ENCODE assay signal across 1 cellular context in genomic region chr15:68817304-68818087, GRCh38.
TF ChIP-seq lines count a peak whose summit lies in the region.

No MANE protein-coding gene starts in this region.

TF ChIP-seq in K562, 482 proteins besides CTCF, POLR2A, EP300 and RAD21 (continued from another document and continues in another):
- TF ChIP-seq NR2C2 (CRISPR knock-in tag; IDR thresholded peaks at IDR 0.05), result no peak
- TF ChIP-seq NR2C2 (tag; IDR thresholded peaks at IDR 0.05), result peak; percentile 15; the same call in 1 of the 2 replicates
- no peak for TF ChIP-seq EWSR1 (IDR thresholded peaks at IDR 0.05; ENCODE audit: borderline replicate concordance, low read depth, partially characterized antibody)
- TF ChIP-seq DPF2 (IDR thresholded peaks at IDR 0.05), result no peak
- no peak for TF ChIP-seq SIX5 (IDR thresholded peaks at IDR 0.05; ENCODE audit: borderline replicate concordance in 1 of 2, insufficient read depth in 1 of 2, low read depth in 1 of 2, low read length in 2 of 2)
- 0 out of 2 replicates have a peak, but pooled peaks have one; percentile 42 for TF ChIP-seq DNMT1 (IDR thresholded peaks at IDR 0.05)
- peak in 1 of 2 experiments; percentile 41 for TF ChIP-seq AFF1 (IDR thresholded peaks at IDR 0.05; ENCODE audit: low read depth in 1 of 2, partially characterized antibody in 2 of 2)
- TF ChIP-seq MEF2D (tag; conservative IDR thresholded peaks at IDR 0.05; ENCODE audit: low read depth), result no peak
- peak in 2 of 3 experiments; percentile 82 to 83 for TF ChIP-seq YY1 (IDR thresholded peaks at IDR 0.05; ENCODE audit: borderline replicate concordance in 1 of 3, control insufficient read depth in 1 of 3, extremely low read depth in 1 of 3, insufficient read depth in 3 of 3, insufficient read length in 1 of 3, insufficient replicate concordance in 2 of 3, low read depth in 1 of 3, low read length in 2 of 3)
- TF ChIP-seq ARID3A (IDR thresholded peaks at IDR 0.05; ENCODE audit: borderline replicate concordance, low read depth, low read length), result no peak
- no peak for TF ChIP-seq CCAR2 (IDR thresholded peaks at IDR 0.05; ENCODE audit: low read depth, low read length)
- TF ChIP-seq RBBP5 (IDR thresholded peaks at IDR 0.05; ENCODE audit: borderline replicate concordance, insufficient read depth, low read length, poor library complexity, severe bottlenecking), result peak; percentile 76
- peak; percentile 88 for TF ChIP-seq NFRKB (IDR thresholded peaks at IDR 0.05; ENCODE audit: low read depth)
- no peak for TF ChIP-seq SMAD3 (CRISPR knock-in tag; conservative IDR thresholded peaks at IDR 0.05)
- TF ChIP-seq UBTF (IDR thresholded peaks at IDR 0.05; ENCODE audit: borderline replicate concordance in 1 of 2, low read depth in 2 of 2, low read length in 2 of 2), result peak in 1 of 2 experiments; percentile 85; a peak in 2 of 4 replicates
- TF ChIP-seq CXXC5 (CRISPR knock-in tag; IDR thresholded peaks at IDR 0.05), result peak; percentile 10
- TF ChIP-seq ZNF644 (tag; IDR thresholded peaks at IDR 0.05; ENCODE audit: low read depth), result no peak
- TF ChIP-seq NONO (IDR thresholded peaks at IDR 0.05; ENCODE audit: low read depth in 2 of 2, low read length in 1 of 2), result peak; percentile 28 to 49; a peak in 1 of 4 replicates
- TF ChIP-seq POLR2AphosphoS2 (IDR thresholded peaks at IDR 0.05; ENCODE audit: low read length), result no peak
- peak; percentile 71 for TF ChIP-seq PRPF4 (IDR thresholded peaks at IDR 0.05; ENCODE audit: insufficient read depth, low read depth, low read length, poor library complexity, severe bottlenecking)
- TF ChIP-seq BHLHE40 (IDR thresholded peaks at IDR 0.05; ENCODE audit: low read length), result peak; percentile 58; the same call in 1 of the 2 replicates
- TF ChIP-seq VEZF1 (CRISPR knock-in tag; IDR thresholded peaks at IDR 0.05), result peak; percentile 81; the same call in 1 of the 2 replicates
- TF ChIP-seq MYBL2 (IDR thresholded peaks at IDR 0.05; ENCODE audit: low read depth), result no peak
- no peak for TF ChIP-seq MYBL2 (CRISPR knock-in tag; IDR thresholded peaks at IDR 0.05; ENCODE audit: borderline replicate concordance)
- no peak for TF ChIP-seq CAMTA2 (CRISPR knock-in tag; conservative IDR thresholded peaks at IDR 0.05)
- TF ChIP-seq TAF1 (IDR thresholded peaks at IDR 0.05; ENCODE audit: control insufficient read depth, extremely low read depth, insufficient read depth, low read length, severe bottlenecking), result peak; percentile 55
- TF ChIP-seq ZNF445 (CRISPR knock-in tag; IDR thresholded peaks at IDR 0.05; ENCODE audit: low read depth), result no peak
- TF ChIP-seq ZNF740 (CRISPR knock-in tag; IDR thresholded peaks at IDR 0.05), result peak; percentile 98
- peak in 1 of 2 experiments; percentile 97; a peak in 2 of 4 replicates for TF ChIP-seq ZNF740 (tag; IDR thresholded peaks at IDR 0.05)
- peak; percentile 94 for TF ChIP-seq ZNF263 (CRISPR knock-in tag; IDR thresholded peaks at IDR 0.05; ENCODE audit: borderline replicate concordance)
- TF ChIP-seq MGA (IDR thresholded peaks at IDR 0.05), result peak; percentile 56
